ENCODE assay signal across 8 cellular contexts in genomic region chr2:69386789-69387734, GRCh38. TPM values are rescaled to one million over a fixed set of nuclear protein-coding genes. Genes with fewer than 3 reads are reported as not detected.
DNase-seq lines count a peak whose midpoint lies in the region; ATAC-seq and TF ChIP-seq lines count a peak whose summit lies in the region.

Gene GFPT1, minus strand, starts transcription at chr2:69387227. Its CDS starts 156 bp downstream, at chr2:69387071.

- DNase-seq in AG20443 (ENCODE audit: low spot score): peak; percentile 98
- DNase-seq in NCI-H510A (lab: John Stamatoyannopoulos, UW): peak; percentile 79
- DNase-seq in activated CD4-positive, alpha-beta T cell treated with anti-CD3 and anti-CD28 coated beads for 24 hours (ENCODE audit: low read depth in 2 of 2): peak; percentile 88 to 89
- DNase-seq in cerebellum (ENCODE audit: low spot score): peak; percentile 96
- DNase-seq in kidney glomerular epithelial cell (lab: John Stamatoyannopoulos, UW): peak; percentile 90
- DNase-seq in stimulated activated CD4-positive, alpha-beta T cell treated with anti-CD3 and anti-CD28 coated beads, Interleukin-15, amount 100 ng/mL, for 48 hours (ENCODE audit: low read depth in 2 of 2): peak; percentile 76 to 91

- peak; percentile 91 for ATAC-seq in HG03432 (IDR thresholded peaks at IDR 0.05; ENCODE audit: unreplicated experiment)

- peak; percentile 89 for TF ChIP-seq POLR2A in GM19193 (IDR thresholded peaks at IDR 0.05; ENCODE audit: extremely low read depth, insufficient read depth, insufficient read length)

RNA-seq across cellular contexts. Expression of gene GFPT1, which starts in this region (rescaled TPM):
- 49.0 TPM for total RNA-seq in cerebellum

Comparison
In these comparisons a context has a peak if more than half of its experiments do, and no peak if none do; other contexts are left out.
1. Peak in every context shown above with its lines: DNase-seq and ATAC-seq.